In genomic region chrX:6292599-6292998, GRCh38 we compare ENCODE assay signal across 1 cellular context.
TF ChIP-seq lines count a peak whose summit lies in the region.

No MANE protein-coding gene starts in this region.

TF ChIP-seq in SK-N-SH treated with all-trans-retinoic acid at 6 μM for 48 hours, 23 proteins besides CTCF, POLR2A, EP300 and RAD21 (continued from another document):
- TF ChIP-seq, protein P1, sequence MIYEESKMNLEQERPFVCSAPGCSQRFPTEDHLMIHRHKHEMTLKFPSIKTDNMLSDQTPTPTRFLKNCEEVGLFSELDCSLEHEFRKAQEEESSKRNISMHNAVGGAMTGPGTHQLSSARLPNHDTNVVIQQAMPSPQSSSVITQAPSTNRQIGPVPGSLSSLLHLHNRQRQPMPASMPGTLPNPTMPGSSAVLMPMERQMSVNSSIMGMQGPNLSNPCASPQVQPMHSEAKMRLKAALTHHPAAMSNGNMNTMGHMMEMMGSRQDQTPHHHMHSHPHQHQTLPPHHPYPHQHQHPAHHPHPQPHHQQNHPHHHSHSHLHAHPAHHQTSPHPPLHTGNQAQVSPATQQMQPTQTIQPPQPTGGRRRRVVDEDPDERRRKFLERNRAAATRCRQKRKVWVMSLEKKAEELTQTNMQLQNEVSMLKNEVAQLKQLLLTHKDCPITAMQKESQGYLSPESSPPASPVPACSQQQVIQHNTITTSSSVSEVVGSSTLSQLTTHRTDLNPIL (CRISPR knock-in tag; IDR thresholded peaks at IDR 0.05; ENCODE audit: low read depth) = no peak
- TF ChIP-seq PATZ1 (CRISPR knock-in tag; IDR thresholded peaks at IDR 0.05; ENCODE audit: borderline replicate concordance) = no peak
- no peak for TF ChIP-seq POU6F1 (CRISPR knock-in tag; IDR thresholded peaks at IDR 0.05; ENCODE audit: borderline replicate concordance, low read depth)
- TF ChIP-seq ZFP30 (CRISPR knock-in tag; IDR thresholded peaks at IDR 0.05) = no peak
- no peak for TF ChIP-seq BACH2 (CRISPR knock-in tag; IDR thresholded peaks at IDR 0.05; ENCODE audit: borderline replicate concordance)
